ENCODE assay signal across 9 cellular contexts in the genomic region with DNA sequence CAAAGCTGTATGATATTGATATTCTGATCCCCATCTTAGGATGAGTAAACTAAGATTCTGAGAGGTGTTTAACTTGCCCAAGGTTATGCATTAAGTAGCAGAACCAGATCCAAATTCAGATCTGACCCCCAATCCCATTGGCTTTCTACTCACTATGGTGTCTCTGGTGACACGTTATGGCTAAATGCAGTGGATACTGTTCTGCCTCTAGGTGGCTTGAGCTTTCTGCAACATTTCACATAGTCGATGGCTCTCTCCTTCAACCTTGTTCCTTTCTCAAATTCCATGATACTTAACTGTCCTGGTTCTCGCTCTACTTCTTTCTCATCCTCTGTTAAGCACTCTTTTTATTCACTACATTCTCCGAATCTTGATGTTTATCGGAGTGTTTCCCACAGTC. TPM values are rescaled to one million over a fixed set of nuclear protein-coding genes. Genes with fewer than 3 reads are reported as not detected.
A peak's percentile ranks its signal among the peaks of the same experiment; 100 is the strongest.
DNase-seq lines count a peak whose midpoint lies in the region; ATAC-seq, FAIRE-seq and TF ChIP-seq lines count a peak whose summit lies in the region.
"Had no signal": no experiment of that assay in that cellular context is flagged by ENCODE, and none has a peak within 500 bp of the region (broad histone marks: within the 10 kb centered on the region; RNA-seq: fewer than 3 reads in every experiment).

No MANE protein-coding gene starts in this region.

- no peak for TF ChIP-seq POLR2A in endothelial cell of umbilical vein (IDR thresholded peaks at IDR 0.05; ENCODE audit: low read depth, low read length)

- no peak for DNase-seq in heart right ventricle
- DNase-seq in right atrium auricular region (ENCODE audit: low spot score): no peak
- DNase-seq in MM.1S: no peak
- DNase-seq in endothelial cell of umbilical vein (ENCODE audit: low read depth, low spot score): no peak
- no peak for DNase-seq in urothelium cell line (ENCODE audit: low spot score)
- no peak for DNase-seq in NCI-H2029 (lab: John Stamatoyannopoulos, UW)
- DNase-seq in stimulated activated CD4-positive, alpha-beta T cell treated with anti-CD3 and anti-CD28 coated beads, Interleukin-2, amount 100 ng/mL, for 24 hours: no peak
- DNase-seq in Calu3: no peak

- TF ChIP-seq CTCF in heart right ventricle (IDR thresholded peaks at IDR 0.05) (peak in 5 of 9 donors; percentile 11 to 48 (median 36)), right atrium auricular region (IDR thresholded peaks at IDR 0.05) (peak in 1 of 2 donors; percentile 40), MM.1S (IDR thresholded peaks at IDR 0.05; ENCODE audit: low read length) (peak; percentile 29; the same call in 1 of the 2 replicates), endothelial cell of umbilical vein (IDR thresholded peaks at IDR 0.05; ENCODE audit: extremely low read depth in 1 of 2, insufficient read depth in 1 of 2, low read depth in 1 of 2, low read length in 2 of 2) (peak; percentile 18 to 47), Calu3 (IDR thresholded peaks at IDR 0.05; ENCODE audit: unreplicated experiment) (no peak)

- POLR2A ChIA-PET in endothelial cell of umbilical vein (lab: Charles Lee): no interaction called here

- H3K36me3 Mint-ChIP-seq in Calu3 (ENCODE audit: insufficient read depth, unreplicated experiment): peaks cover 4% of the 10 kb centered on the region

- peaks cover 12% of the 10 kb centered on the region for H3K4me1 Mint-ChIP-seq in Calu3 (ENCODE audit: low read depth, unreplicated experiment)

- no peaks in the 10 kb centered on the region for H3K9me1 ChIP-seq in endothelial cell of umbilical vein (replicated peaks; ENCODE audit: control insufficient read depth, extremely low read depth, insufficient read depth, low read length)

- H3K4me2 ChIP-seq in MM.1S (ENCODE audit: low read depth, low read length): no peak overlapping the region
- no peak overlapping the region for H3K4me2 ChIP-seq in endothelial cell of umbilical vein (ENCODE audit: insufficient read depth, low read length)

- H3K27ac ChIP-seq in heart right ventricle (no peak overlapping the region), right atrium auricular region (no peak overlapping the region), MM.1S (ENCODE audit: low read length) (no peak overlapping the region), endothelial cell of umbilical vein (ENCODE audit: insufficient read depth, low read depth, low read length) (no peak overlapping the region)
- H3K27ac ChIP-seq: SK-N-MC had no signal

- FAIRE-seq in endothelial cell of umbilical vein (lab: Jason Lieb, UNC) (no peak), urothelium cell line (lab: Jason Lieb, UNC) (peak; percentile 55)

- BruUV-seq in endothelial cell of umbilical vein (replicated peaks; lab: Mats Ljungman, UMichigan): no TSS peak
- BruUV-seq in Calu3 (replicated peaks; lab: Mats Ljungman, UMichigan): no TSS peak

- no peak overlapping the region for H3K27ac Mint-ChIP-seq in Calu3 (ENCODE audit: unreplicated experiment)

- no peak overlapping the region for H3K4me3 Mint-ChIP-seq in Calu3 (ENCODE audit: low read depth, unreplicated experiment)

- H3K9ac ChIP-seq in MM.1S (ENCODE audit: low read length) (no peak overlapping the region), endothelial cell of umbilical vein (replicated peaks; ENCODE audit: extremely low read depth, insufficient read depth, low read length) (no peak overlapping the region)

- H3K4me1 ChIP-seq in heart right ventricle: peaks cover 0 to 16% (median 0%) of the 10 kb centered on the region in 9 donors
- H3K4me1 ChIP-seq in right atrium auricular region: peaks cover 0 to 4% of the 10 kb centered on the region in 2 donors
- peaks cover 13% of the 10 kb centered on the region for H3K4me1 ChIP-seq in MM.1S (ENCODE audit: low read length)
- H3K4me1 ChIP-seq in endothelial cell of umbilical vein (ENCODE audit: control insufficient read depth, extremely low read depth, insufficient read depth, low read length): no peaks in the 10 kb centered on the region

- H4K20me1 ChIP-seq in MM.1S (ENCODE audit: insufficient read depth, low read length) (no peaks in the 10 kb centered on the region), endothelial cell of umbilical vein (replicated peaks; ENCODE audit: control insufficient read depth, extremely low read depth, insufficient read depth, low read length) (no peaks in the 10 kb centered on the region)

- H3K9me3 ChIP-seq in heart right ventricle (no peaks in the 10 kb centered on the region), right atrium auricular region (no peaks in the 10 kb centered on the region), MM.1S (replicated peaks; ENCODE audit: insufficient read depth, low read length) (no peaks in the 10 kb centered on the region), endothelial cell of umbilical vein (replicated peaks; ENCODE audit: control insufficient read depth, insufficient read depth, low read length) (no peaks in the 10 kb centered on the region)

- CTCF ChIA-PET in endothelial cell of umbilical vein (lab: Charles Lee) (interaction anchor here (0.7 to 2.1 kb wide), 18 partner anchors 9 to 1904 kb away, joined by 3 to 22 read pairs (median 4); partner anchors contain the start of genes C11orf97 and FUT4), Calu3 (lab: Charles Lee) (interaction anchor here (1.0 kb wide), 2 partner anchors 22 to 81 kb away, joined by 3 to 5 read pairs; partner anchors contain the start of gene FUT4)

- H2AFZ ChIP-seq in MM.1S (ENCODE audit: low read length) (no peak overlapping the region), endothelial cell of umbilical vein (ENCODE audit: low read depth, low read length) (no peak overlapping the region)

- H3K36me3 ChIP-seq in heart right ventricle (no peaks in the 10 kb centered on the region), right atrium auricular region (no peaks in the 10 kb centered on the region), MM.1S (replicated peaks; ENCODE audit: insufficient read depth, low read length) (no peaks in the 10 kb centered on the region), endothelial cell of umbilical vein (ENCODE audit: control insufficient read depth in 2 of 2, extremely low read depth in 1 of 2, insufficient read depth in 2 of 2, low read length in 2 of 2) (no peaks in the 10 kb centered on the region)

- no peaks in the 10 kb centered on the region for H3K9me3 Mint-ChIP-seq in Calu3 (ENCODE audit: low read depth, unreplicated experiment)

- H3K27me3 ChIP-seq in heart right ventricle (peaks cover 0 to 5% (median 0%) of the 10 kb centered on the region in 7 donors), right atrium auricular region (no peaks in the 10 kb centered on the region), MM.1S (replicated peaks; ENCODE audit: insufficient read depth, low read length) (no peaks in the 10 kb centered on the region), endothelial cell of umbilical vein (ENCODE audit: control insufficient read depth in 2 of 2, insufficient read depth in 2 of 2, low read length in 2 of 2) (peaks cover 1 to 7% of the 10 kb centered on the region in 2 experiments)

- no peaks in the 10 kb centered on the region for H3K27me3 Mint-ChIP-seq in Calu3 (ENCODE audit: unreplicated experiment)

- H3K4me3 ChIP-seq in heart right ventricle (no peak overlapping the region), right atrium auricular region (no peak overlapping the region), MM.1S (ENCODE audit: low read length) (no peak overlapping the region), endothelial cell of umbilical vein (replicated peaks in 1 of 3; ENCODE audit: insufficient read depth in 1 of 3, low read depth in 1 of 3, low read length in 3 of 3) (no peak overlapping the region)
- H3K4me3 ChIP-seq: SK-N-MC had no signal

- H3F3A ChIP-seq in MM.1S (ENCODE audit: insufficient read depth, low read length): peaks cover 7% of the 10 kb centered on the region; the same call in 1 of the 2 replicates

- intact Hi-C loops in heart right ventricle (cut with DNase I): loop anchor here in 8 of 10 donors (2.0 to 10.0 kb wide), 5 partner anchors 36 to 373 kb away; no protein-coding TSS in a partner anchor
- intact Hi-C loops in endothelial cell of umbilical vein (cut with micrococcal nuclease): loop anchor here (1.0 to 5.0 kb wide), 2 partner anchors 376 to 1906 kb away; no protein-coding TSS in a partner anchor
- intact Hi-C loops in Calu3 (cut with micrococcal nuclease; ENCODE audit: unreplicated experiment): loop anchor here (2.0 kb wide), 1 partner anchor 21 kb away; the partner anchor contains the start of gene FUT4

- dilution Hi-C loops in endothelial cell of umbilical vein (cut with MboI; ENCODE audit: extremely low pct_ligation_motif_present, low sequenced_read_pairs): no loop called here

- H3K79me2 ChIP-seq in MM.1S (ENCODE audit: low read length): no peaks in the 10 kb centered on the region
- no peaks in the 10 kb centered on the region for H3K79me2 ChIP-seq in endothelial cell of umbilical vein (ENCODE audit: control insufficient read depth, insufficient read depth, low read length)

- peak in 2 of 8 donors; percentile 50 to 56 for ATAC-seq in heart right ventricle

- 49 to 68% methylated on average over 5 of the region's 5 CpGs for WGBS in heart right ventricle, 2 donors

- no peaks in the 10 kb centered on the region for H3K9me2 ChIP-seq in MM.1S (replicated peaks; ENCODE audit: insufficient read depth, low read length)

RNA-seq across cellular contexts. Expression of gene C11orf97, which starts 9.4 kb away (rescaled TPM):
- total RNA-seq in heart right ventricle: not detected
- polyA plus RNA-seq in heart right ventricle: not detected
- not detected for total RNA-seq in right atrium auricular region
- total RNA-seq in endothelial cell of umbilical vein: not detected in 2 replicates
- not detected in 2 replicates for polyA plus RNA-seq in endothelial cell of umbilical vein
- polyA plus RNA-seq in endothelial cell of umbilical vein (2011; cell fraction: cytosol; rRNA removed): not detected in 2 replicates
- polyA plus RNA-seq in endothelial cell of umbilical vein (2011; cell fraction: nucleus; rRNA removed): not detected in 2 replicates
- not detected in 2 replicates for polyA plus RNA-seq in endothelial cell of umbilical vein (2012)
- polyA minus RNA-seq in endothelial cell of umbilical vein: not detected in 2 replicates
- not detected for polyA minus RNA-seq in endothelial cell of umbilical vein (2011; cell fraction: cytosol; rRNA and poly(A)+ RNA removed)
- polyA minus RNA-seq in endothelial cell of umbilical vein (2011; cell fraction: nucleus; rRNA and poly(A)+ RNA removed): not detected in 2 replicates
- not detected in 2 replicates for total RNA-seq in Calu3 (2022)

RNA-seq across cellular contexts. Expression of gene FUT4, which starts 22.0 kb away (rescaled TPM):
- 1 to 10 TPM; 1.2 to 3.4 (median 1.6) TPM for total RNA-seq in heart right ventricle
- under 1 TPM; 0.51 to 0.86 TPM for polyA plus RNA-seq in heart right ventricle
- total RNA-seq in right atrium auricular region: 1 to 10 TPM; 3.3 to 3.4 TPM
- total RNA-seq in endothelial cell of umbilical vein: 4.4 and 5.3 TPM in 2 replicates
- 2.4 and 2.5 TPM in 2 replicates for polyA plus RNA-seq in endothelial cell of umbilical vein
- 1.5 and 1.7 TPM in 2 replicates for polyA plus RNA-seq in endothelial cell of umbilical vein (2011; cell fraction: cytosol; rRNA removed)
- 2.0 and 2.5 TPM in 2 replicates for polyA plus RNA-seq in endothelial cell of umbilical vein (2011; cell fraction: nucleus; rRNA removed)
- polyA plus RNA-seq in endothelial cell of umbilical vein (2012): 2.4 and 2.5 TPM in 2 replicates
- 3.2 and 3.4 TPM in 2 replicates for polyA minus RNA-seq in endothelial cell of umbilical vein
- polyA minus RNA-seq in endothelial cell of umbilical vein (2011; cell fraction: cytosol; rRNA and poly(A)+ RNA removed): 0.31 TPM
- polyA minus RNA-seq in endothelial cell of umbilical vein (2011; cell fraction: nucleus; rRNA and poly(A)+ RNA removed): 4.0 and 5.0 TPM in 2 replicates
- 28.6 and 32.9 TPM in 2 replicates for total RNA-seq in Calu3 (2022)

RNA-seq across cellular contexts. Expression of gene ANKRD49, which starts 27.9 kb away (rescaled TPM):
- total RNA-seq in heart right ventricle: 1 to 10 TPM; 1.9 to 8.0 (median 4.7) TPM
- 10 to 100 TPM in 1 of 2 donors, 1 to 10 TPM in 1; 7.8 to 12.8 TPM for polyA plus RNA-seq in heart right ventricle
- total RNA-seq in right atrium auricular region: 1 to 10 TPM; 4.3 to 6.9 TPM
- total RNA-seq in endothelial cell of umbilical vein: 7.6 and 8.0 TPM in 2 replicates
- polyA plus RNA-seq in endothelial cell of umbilical vein: 6.0 and 7.4 TPM in 2 replicates
- polyA plus RNA-seq in endothelial cell of umbilical vein (2011; cell fraction: cytosol; rRNA removed): 6.1 and 7.4 TPM in 2 replicates
- 14.6 and 19.4 TPM in 2 replicates for polyA plus RNA-seq in endothelial cell of umbilical vein (2011; cell fraction: nucleus; rRNA removed)
- polyA plus RNA-seq in endothelial cell of umbilical vein (2012): 9.4 TPM in 2 replicates
- polyA minus RNA-seq in endothelial cell of umbilical vein: 5.8 and 6.4 TPM in 2 replicates
- 4.0 TPM for polyA minus RNA-seq in endothelial cell of umbilical vein (2011; cell fraction: cytosol; rRNA and poly(A)+ RNA removed)
- polyA minus RNA-seq in endothelial cell of umbilical vein (2011; cell fraction: nucleus; rRNA and poly(A)+ RNA removed): 7.9 and 11.7 TPM in 2 replicates
- 10.1 and 10.3 TPM in 2 replicates for total RNA-seq in Calu3 (2022)

RNA-seq across cellular contexts. Expression of gene MRE11, which starts 28.0 kb away (rescaled TPM):
- total RNA-seq in heart right ventricle: 10 to 100 TPM in 1 of 10 donors, 1 to 10 TPM in 9; 6.4 to 11.2 (median 8.2) TPM
- 1 to 10 TPM; 3.3 to 3.9 TPM for polyA plus RNA-seq in heart right ventricle
- total RNA-seq in right atrium auricular region: 1 to 10 TPM; 5.8 to 6.0 TPM
- 22.0 and 25.3 TPM in 2 replicates for total RNA-seq in endothelial cell of umbilical vein
- 3.0 and 4.5 TPM in 2 replicates for polyA plus RNA-seq in endothelial cell of umbilical vein
- 5.0 and 5.2 TPM in 2 replicates for polyA plus RNA-seq in endothelial cell of umbilical vein (2011; cell fraction: cytosol; rRNA removed)
- polyA plus RNA-seq in endothelial cell of umbilical vein (2011; cell fraction: nucleus; rRNA removed): 18.7 and 27.6 TPM in 2 replicates
- 13.4 and 20.3 TPM in 2 replicates for polyA plus RNA-seq in endothelial cell of umbilical vein (2012)
- polyA minus RNA-seq in endothelial cell of umbilical vein: 8.9 and 10.1 TPM in 2 replicates
- 12.5 TPM for polyA minus RNA-seq in endothelial cell of umbilical vein (2011; cell fraction: cytosol; rRNA and poly(A)+ RNA removed)
- polyA minus RNA-seq in endothelial cell of umbilical vein (2011; cell fraction: nucleus; rRNA and poly(A)+ RNA removed): 21.0 and 32.8 TPM in 2 replicates
- 25.6 and 27.2 TPM in 2 replicates for total RNA-seq in Calu3 (2022)

RNA-seq across cellular contexts. Expression of gene PIWIL4, which starts 45.5 kb away (rescaled TPM):
- 1 to 10 TPM in 8 of 10 donors, under 1 TPM in 2; 0.37 to 1.9 (median 1.3) TPM for total RNA-seq in heart right ventricle
- polyA plus RNA-seq in heart right ventricle: 1 to 10 TPM in 1 of 2 donors, under 1 TPM in 1; 0.70 to 2.6 TPM
- total RNA-seq in right atrium auricular region: 1 to 10 TPM; 1.8 to 3.2 TPM
- 0.25 and 0.64 TPM in 2 replicates for total RNA-seq in endothelial cell of umbilical vein
- polyA plus RNA-seq in endothelial cell of umbilical vein: 0.55 and 0.76 TPM in 2 replicates
- 0.32 and 0.86 TPM in 2 replicates for polyA plus RNA-seq in endothelial cell of umbilical vein (2011; cell fraction: cytosol; rRNA removed)
- polyA plus RNA-seq in endothelial cell of umbilical vein (2011; cell fraction: nucleus; rRNA removed): 2.9 and 3.1 TPM in 2 replicates
- 0.15 and 0.23 TPM in 2 replicates for polyA plus RNA-seq in endothelial cell of umbilical vein (2012)
- polyA minus RNA-seq in endothelial cell of umbilical vein: 0.45 and 1.9 TPM in 2 replicates
- polyA minus RNA-seq in endothelial cell of umbilical vein (2011; cell fraction: cytosol; rRNA and poly(A)+ RNA removed): not detected
- polyA minus RNA-seq in endothelial cell of umbilical vein (2011; cell fraction: nucleus; rRNA and poly(A)+ RNA removed): 0.87 and 2.0 TPM in 2 replicates
- total RNA-seq in Calu3 (2022): 7.7 and 9.9 TPM in 2 replicates
